In genomic region chr11:112583246-112583893, GRCh38 we compare ENCODE assay signal across 13 cellular contexts.
DNase-seq lines count a peak whose midpoint lies in the region; ATAC-seq and TF ChIP-seq lines count a peak whose summit lies in the region.
"Had no signal": no experiment of that assay in that cellular context is flagged by ENCODE, and none has a peak within 500 bp of the region (broad histone marks: within the 10 kb centered on the region; RNA-seq: fewer than 3 reads in every experiment).

No MANE protein-coding gene starts in this region.

- 0 out of 2 replicates have a peak overlapping the region, but pooled peaks have one; percentile 18 for H3K27ac ChIP-seq in Karpas-422 (ENCODE audit: low read length)
- H3K27ac ChIP-seq: thyroid gland had no signal

- no peaks in the 10 kb centered on the region for H3K9me3 ChIP-seq in Karpas-422 (ENCODE audit: low read length)
- H3K9me3 ChIP-seq: thyroid gland had no signal

- peak overlapping the region; percentile 17; the same call in 1 of the 2 replicates for H3K4me3 ChIP-seq in Karpas-422 (ENCODE audit: low read length)
- H3K4me3 ChIP-seq: thyroid gland had no signal

- H2AFZ ChIP-seq in Karpas-422 (ENCODE audit: low read length), result no peak overlapping the region

- in situ Hi-C loops in GM13977 (cut with MboI; ENCODE audit: low pct_unique_long_range_greater_than_20kb, low sequenced_read_pairs, unreplicated experiment), result loop anchor here (10.0 to 25.0 kb wide), 3 partner anchors 211 to 704 kb away; no protein-coding TSS in a partner anchor

- DNase-seq in GM13977 (ENCODE audit: low spot score), result peak; percentile 55
- peak; percentile 41 for DNase-seq in Karpas-422
- DNase-seq in iPS-NIHi7 (ENCODE audit: extremely low spot score), result no peak
- DNase-seq in NCI-H2196 (lab: John Stamatoyannopoulos, UW; ENCODE audit: unreplicated experiment), result no peak
- no peak for DNase-seq in NCI-H2029 treated with DMSO at 0.1 percent for 48 hours (lab: John Stamatoyannopoulos, UW)
- no peak for DNase-seq in NK-92 (lab: John Stamatoyannopoulos, UW; ENCODE audit: unreplicated experiment)
- DNase-seq: activated B cell treated with CpG ODN at 0.5 μM for 24 hours; effector memory CD4-positive, alpha-beta T cell; PC-3; stimulated activated CD4-positive, alpha-beta T cell treated with anti-CD3 and anti-CD28 coated beads, Interleukin-2, amount 100 ng/mL, for 24 hours; thyroid gland had no signal

- H3K9me2 ChIP-seq in Karpas-422 (replicated peaks; ENCODE audit: insufficient read depth, low read length), result no peaks in the 10 kb centered on the region

- no peaks in the 10 kb centered on the region for H3K79me2 ChIP-seq in Karpas-422 (ENCODE audit: low read length)

- ATAC-seq in GM19397 (IDR thresholded peaks at IDR 0.05; ENCODE audit: unreplicated experiment) (peak; percentile 91), HG02885 (IDR thresholded peaks at IDR 0.05; ENCODE audit: poor library complexity, unreplicated experiment) (peak; percentile 91)
- ATAC-seq: PC-3 had no signal

- H3K4me1 ChIP-seq in Karpas-422 (ENCODE audit: low read length), result peaks cover 15% of the 10 kb centered on the region
- H3K4me1 ChIP-seq: thyroid gland had no signal

- TF ChIP-seq CTCF in GM13977 (IDR thresholded peaks at IDR 0.05; ENCODE audit: extremely low read depth, insufficient read depth, missing control alignments), result no peak

- H3K36me3 ChIP-seq in Karpas-422 (ENCODE audit: insufficient read depth, low read length), result no peaks in the 10 kb centered on the region
- H3K36me3 ChIP-seq: thyroid gland had no signal

- no peaks in the 10 kb centered on the region for H3K27me3 ChIP-seq in Karpas-422 (ENCODE audit: low read length)
- H3K27me3 ChIP-seq: thyroid gland had no signal

- H3K4me2 ChIP-seq in Karpas-422 (ENCODE audit: low read depth, low read length, poor library complexity, severe bottlenecking), result peak overlapping the region; percentile 39

- H3K9ac ChIP-seq in Karpas-422 (ENCODE audit: low read length), result no peak overlapping the region

- no peaks in the 10 kb centered on the region for H4K20me1 ChIP-seq in Karpas-422 (ENCODE audit: insufficient read depth, low read depth, low read length)

Comparison
In these comparisons a context has a peak if more than half of its experiments do, and no peak if none do; other contexts are left out.
1. DNase-seq: peak in GM13977 (single experiment) and Karpas-422 (single experiment); none in iPS-NIHi7 (single experiment), NCI-H2196 (single experiment), NCI-H2029 treated with DMSO at 0.1 percent for 48 hours (single experiment) and NK-92 (single experiment).